ENCODE assay signal across 8 cellular contexts in genomic region chr16:87806608-87807546, GRCh38. TPM values are rescaled to one million over a fixed set of nuclear protein-coding genes. Genes with fewer than 3 reads are reported as not detected.
DNase-seq lines count a peak whose midpoint lies in the region; ATAC-seq and TF ChIP-seq lines count a peak whose summit lies in the region.

No MANE protein-coding gene starts in this region.

- H3K4me3 ChIP-seq in DOHH2 (ENCODE audit: low read length) (peak overlapping the region; percentile 78), hepatocyte (no peak overlapping the region), spleen (peak overlapping the region in 4 of 8 donors; percentile 2 to 41 (median 14))

- H3K9me3 ChIP-seq in DOHH2 (ENCODE audit: control insufficient read depth, insufficient read depth, low read length): no peaks in the 10 kb centered on the region
- H3K9me3 ChIP-seq in hepatocyte (ENCODE audit: low read depth): no peaks in the 10 kb centered on the region
- no peaks in the 10 kb centered on the region for H3K9me3 ChIP-seq in spleen

- TF ChIP-seq CTCF in DOHH2 (IDR thresholded peaks at IDR 0.05; ENCODE audit: low read depth, low read length, poor library complexity, severe bottlenecking) (no peak), hepatocyte (IDR thresholded peaks at IDR 0.05; ENCODE audit: poor library complexity) (no peak), spleen (IDR thresholded peaks at IDR 0.05 in 8 of 11, conservative IDR thresholded peaks at IDR 0.05 in 3 of 11) (no peak)

- TF ChIP-seq POLR2A in spleen (IDR thresholded peaks at IDR 0.05): no peak

- peak overlapping the region; percentile 29 for H2AFZ ChIP-seq in hepatocyte

- H3K4me2 ChIP-seq in DOHH2 (ENCODE audit: low read length): peak overlapping the region; percentile 95
- peak overlapping the region; percentile 67 for H3K4me2 ChIP-seq in hepatocyte

- H3K9me2 ChIP-seq in DOHH2 (replicated peaks; ENCODE audit: control insufficient read depth, low read length) (no peaks in the 10 kb centered on the region), hepatocyte (replicated peaks; ENCODE audit: insufficient read depth) (no peaks in the 10 kb centered on the region)

- ATAC-seq in GM19328 (IDR thresholded peaks at IDR 0.05; ENCODE audit: unreplicated experiment) (no peak), GM21619 (IDR thresholded peaks at IDR 0.05; ENCODE audit: unreplicated experiment) (no peak)

- H3K4me1 ChIP-seq in DOHH2 (ENCODE audit: control insufficient read depth, low read length): peaks cover 99% of the 10 kb centered on the region
- peaks cover 15% of the 10 kb centered on the region for H3K4me1 ChIP-seq in hepatocyte (ENCODE audit: insufficient read depth)
- peaks cover 5 to 60% (median 37%) of the 10 kb centered on the region in 6 donors for H3K4me1 ChIP-seq in spleen

- peaks cover 31% of the 10 kb centered on the region for H3K79me2 ChIP-seq in DOHH2 (ENCODE audit: control insufficient read depth, low read length)
- H3K79me2 ChIP-seq in hepatocyte: no peaks in the 10 kb centered on the region

- peak overlapping the region; percentile 88 for H3K27ac ChIP-seq in DOHH2 (ENCODE audit: low read depth, low read length)
- H3K27ac ChIP-seq in angular gyrus (ENCODE audit: low read depth, low read length): peak overlapping the region; percentile 32
- H3K27ac ChIP-seq in hepatocyte: peak overlapping the region; percentile 83
- peak overlapping the region in 5 of 8 donors; percentile 20 to 80 (median 69) for H3K27ac ChIP-seq in spleen

- WGBS in hepatocyte (ENCODE audit: low lambda C conversion rate, missing lambda C conversion rate): 30% methylated on average over 23 of the region's 25 CpGs
- 20 to 36% (median 26%) methylated on average over 19 to 25 of the region's 25 CpGs for WGBS in spleen, 5 donors

- intact Hi-C loops in spleen (cut with DNase I; ENCODE audit: low total_unique reads): no loop called here

- H3F3A ChIP-seq in DOHH2 (ENCODE audit: control insufficient read depth, insufficient read depth): peaks cover 55% of the 10 kb centered on the region

- peaks cover 14% of the 10 kb centered on the region; the same call in 1 of the 2 replicates for H3K36me3 ChIP-seq in DOHH2 (ENCODE audit: control insufficient read depth, low read length)
- H3K36me3 ChIP-seq in hepatocyte (replicated peaks; ENCODE audit: insufficient read depth, low read depth): no peaks in the 10 kb centered on the region
- no peaks in the 10 kb centered on the region for H3K36me3 ChIP-seq in spleen

- DNase-seq in MV-4-11 (lab: John Stamatoyannopoulos, UW): peak; percentile 93
- peak; percentile 83 for DNase-seq in SK-N-DZ (ENCODE audit: low spot score)
- DNase-seq in hepatocyte (ENCODE audit: low spot score): peak; percentile 86
- DNase-seq in spleen: peak; percentile 81

- H3K27me3 ChIP-seq in DOHH2 (ENCODE audit: control insufficient read depth, low read length) (no peaks in the 10 kb centered on the region), hepatocyte (no peaks in the 10 kb centered on the region), spleen (replicated peaks in 1 of 7) (peaks cover 0 to 36% (median 0%) of the 10 kb centered on the region in 7 donors)

- no peaks in the 10 kb centered on the region for H4K20me1 ChIP-seq in DOHH2 (ENCODE audit: control insufficient read depth, insufficient read depth, low read depth, low read length)
- H4K20me1 ChIP-seq in hepatocyte (ENCODE audit: insufficient read depth, poor library complexity, severe bottlenecking): no peaks in the 10 kb centered on the region

RNA-seq across cellular contexts. Expression of gene KLHDC4, which starts 41.1 kb away (rescaled TPM):
- 35.1 and 37.8 TPM in 2 replicates for polyA plus RNA-seq in SK-N-DZ (2014; cell fraction: cytosol; rRNA removed)
- polyA plus RNA-seq in SK-N-DZ (2014; cell fraction: nucleus; rRNA removed): 67.0 and 92.0 TPM in 2 replicates
- total RNA-seq in hepatocyte (12.8 and 16.3 TPM in 2 replicates), spleen (10 to 100 TPM; 46.7 to 91.7 (median 58.4) TPM)
- polyA plus RNA-seq in hepatocyte (15.6 and 17.7 TPM in 2 replicates), spleen (10 to 100 TPM; 30.2 to 58.0 (median 55.4) TPM)

Comparison
In these comparisons a context has a peak if more than half of its experiments do, and no peak if none do; other contexts are left out.
1. H3K27ac ChIP-seq: peak in every context shown above with its lines; median percentile 88 in DOHH2; 83 in hepatocyte; 69 in spleen; 32 in angular gyrus.